ENCODE assay signal across 9 cellular contexts in genomic region chr2:86337235-86338099, GRCh38. TPM values are rescaled to one million over a fixed set of nuclear protein-coding genes. Genes with fewer than 3 reads are reported as not detected.
DNase-seq lines count a peak whose midpoint lies in the region; ATAC-seq and TF ChIP-seq lines count a peak whose summit lies in the region.
"Had no signal": no experiment of that assay in that cellular context is flagged by ENCODE, and none has a peak within 500 bp of the region (broad histone marks: within the 10 kb centered on the region; RNA-seq: fewer than 3 reads in every experiment).

TSS of gene REEP1 (minus strand) at chr2:86337626. CDS start at chr2:86337510, 116 bp downstream.

- peaks cover 1 to 16% of the 10 kb centered on the region in 2 donors for H3K4me1 ChIP-seq in lung (ENCODE audit: control insufficient read depth in 2 of 2, insufficient read depth in 2 of 2, low read length in 2 of 2)

- TF ChIP-seq CTCF in AG04450 (IDR thresholded peaks at IDR 0.05; ENCODE audit: low read depth, low read length): no peak
- TF ChIP-seq CTCF in GM13977 (IDR thresholded peaks at IDR 0.05; ENCODE audit: extremely low read depth, insufficient read depth, missing control alignments): no peak
- no peak for TF ChIP-seq CTCF in lung (IDR thresholded peaks at IDR 0.05; ENCODE audit: control extremely low read depth, extremely low read depth)

- H3K36me3 ChIP-seq in SK-N-MC (ENCODE audit: insufficient read depth, low read length) (no peaks in the 10 kb centered on the region), lung (ENCODE audit: control insufficient read depth in 2 of 2, insufficient read depth in 2 of 2, low read length in 2 of 2) (no peaks in the 10 kb centered on the region)

- H3K27ac ChIP-seq in AG04450 (ENCODE audit: low read depth, low read length): no peak within 1 kb of the TSS
- no peak within 1 kb of the TSS for H3K27ac ChIP-seq in SK-N-MC
- H3K27ac ChIP-seq in lung (ENCODE audit: low read depth in 1 of 2, low read length in 1 of 2): peak within 1 kb of the TSS in 1 of 2 donors; percentile 84
- H3K27ac ChIP-seq in temporal lobe (ENCODE audit: low read depth, low read length): no peak within 1 kb of the TSS
- H3K27ac ChIP-seq: epithelial cell of prostate had no signal

- H3K4me3 ChIP-seq in AG04450 (ENCODE audit: low read depth, low read length) (peak within 1 kb of the TSS; percentile 29; the same call in 1 of the 2 replicates), SK-N-MC (peak within 1 kb of the TSS; percentile 77), lung (peak within 1 kb of the TSS; percentile 43)

- no peaks in the 10 kb centered on the region for H3K9me3 ChIP-seq in AG04450 (ENCODE audit: control insufficient read depth, insufficient read depth, low read length)
- H3K9me3 ChIP-seq in SK-N-MC (ENCODE audit: low read depth, low read length): peaks cover 2% of the 10 kb centered on the region; the same call in 1 of the 2 replicates
- H3K9me3 ChIP-seq in lung (ENCODE audit: control insufficient read depth in 2 of 2, insufficient read depth in 1 of 2, low read length in 1 of 2): peaks cover 0 to 5% of the 10 kb centered on the region in 2 donors

- in situ Hi-C loops in GM13977 (cut with MboI; ENCODE audit: low pct_unique_long_range_greater_than_20kb, low sequenced_read_pairs, unreplicated experiment): no loop called here

- H3K9ac ChIP-seq in SK-N-MC (ENCODE audit: insufficient read length): no peak within 1 kb of the TSS

- 1% methylated on average over 77 to 102 of the region's 102 CpGs for WGBS in lung, 2 donors

- CTCF ChIA-PET in AG04450 (lab: Charles Lee): interaction anchor here (1.1 kb wide), 1 partner anchor 117 kb away, joined by 3 read pairs; no protein-coding TSS in a partner anchor

- H3K27me3 ChIP-seq in AG04450 (ENCODE audit: control insufficient read depth, insufficient read depth, low read length) (peaks cover 48% of the 10 kb centered on the region), lung (ENCODE audit: control insufficient read depth, insufficient read depth) (peaks cover 3% of the 10 kb centered on the region)

- POLR2A ChIA-PET in AG04450 (lab: Yijun Ruan, JAX): no interaction called here

- DNase-seq in AG04450 (ENCODE audit: low read depth, low spot score): no peak
- DNase-seq in GM13977 (ENCODE audit: low spot score): peak; percentile 72
- DNase-seq in SK-N-MC (ENCODE audit: low read depth, low spot score): no peak
- DNase-seq in dermis blood vessel endothelial cell: peak; percentile 34
- DNase-seq in lung (ENCODE audit: low spot score): no peak
- no peak for DNase-seq in AML-193 (lab: John Stamatoyannopoulos, UW)

- ATAC-seq in lung (ENCODE audit: insufficient read depth, low FRiP score) (peak; percentile 55), GM18870 (IDR thresholded peaks at IDR 0.05; ENCODE audit: unreplicated experiment) (no peak)

RNA-seq across cellular contexts. Expression of gene REEP1, which starts in this region (rescaled TPM):
- polyA plus RNA-seq in AG04450 (2011; rRNA removed) (0.07 and 0.10 TPM in 2 replicates), lung (1 to 10 TPM; 2.4 to 3.1 TPM)
- polyA minus RNA-seq in AG04450 (2011; rRNA and poly(A)+ RNA removed): 0.17 TPM in 1 of 2 replicates, not detected in the other
- total RNA-seq in dermis blood vessel endothelial cell (4.9 and 13.4 TPM in 2 replicates), lung (10 to 100 TPM in 1 of 2 donors, 1 to 10 TPM in 1; 7.7 to 19.7 TPM), temporal lobe (125 TPM)

Comparison
In these comparisons a context has a peak if more than half of its experiments do, and no peak if none do; other contexts are left out.
1. DNase-seq: peak in GM13977 (single experiment) and dermis blood vessel endothelial cell (single experiment); none in AG04450 (single experiment), SK-N-MC (single experiment), lung (single experiment) and AML-193 (0 of 2).
2. Peak in every context shown above with its lines, with median percentiles within 50 percentile points of each other: H3K4me3 ChIP-seq.